8 cellular contexts compared by ENCODE assay signal in the genomic region with DNA sequence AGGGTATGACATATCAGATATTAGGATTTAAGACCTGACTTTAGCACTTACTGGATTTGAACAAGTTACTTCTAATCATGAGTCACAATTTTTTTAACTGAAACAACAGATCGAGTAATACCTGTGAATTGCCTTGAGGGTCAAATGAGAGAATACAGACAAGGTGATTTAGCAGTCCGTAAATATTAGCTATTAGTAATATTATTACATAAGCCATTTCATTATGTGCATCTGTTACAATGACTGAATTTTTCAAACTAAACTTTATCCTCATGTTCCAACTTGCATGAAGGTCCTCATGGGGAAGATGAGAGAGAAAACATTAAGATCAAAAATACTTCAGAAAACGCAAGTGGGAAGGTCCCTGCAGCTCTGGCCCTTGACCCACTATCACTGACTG.
"Had no signal": no experiment of that assay in that cellular context is flagged by ENCODE, and none has a peak within 500 bp of the region (broad histone marks: within the 10 kb centered on the region; RNA-seq: fewer than 3 reads in every experiment).

No MANE protein-coding gene starts in this region.

- H2AFZ ChIP-seq: GM23248 had no signal

- H3K27ac ChIP-seq: GM23248 had no signal

- DNase-seq: GM23248, GOT3, H7, HFFc6, IMR-90 had no signal

- H3K4me3 ChIP-seq: GM23248, HAP-1, K562 had no signal

- H3K4me1 ChIP-seq: HAP-1 had no signal

- H3K9ac ChIP-seq: GM23248 had no signal

- H3K36me3 ChIP-seq: HAP-1 had no signal

- ATAC-seq: HCT116, K562 had no signal
